10 cellular contexts compared by ENCODE assay signal in genomic region chr4:164748375-164748774, GRCh38. TPM values are rescaled to one million over a fixed set of nuclear protein-coding genes. Genes with fewer than 3 reads are reported as not detected.
DNase-seq lines count a peak whose midpoint lies in the region; ATAC-seq and TF ChIP-seq lines count a peak whose summit lies in the region.
"Had no signal": no experiment of that assay in that cellular context is flagged by ENCODE, and none has a peak within 500 bp of the region (broad histone marks: within the 10 kb centered on the region; RNA-seq: fewer than 3 reads in every experiment).

No MANE protein-coding gene starts in this region.

- dilution Hi-C loops in mammary epithelial cell (cut with HindIII; ENCODE audit: low sequenced_read_pairs): no loop called here

- no peak overlapping the region for H3K9ac ChIP-seq in mammary epithelial cell (ENCODE audit: insufficient read depth, low read length)

- H3K27ac ChIP-seq in mammary epithelial cell (ENCODE audit: insufficient read depth, low read depth, low read length) (no peak overlapping the region), psoas muscle (no peak overlapping the region), right atrium auricular region (no peak overlapping the region)

- peaks cover 13% of the 10 kb centered on the region for H3K27me3 Mint-ChIP-seq in nephron (ENCODE audit: low read depth)

- no TSS peak for BruUV-seq in mammary epithelial cell (replicated peaks; lab: Mats Ljungman, UMichigan)

- H3K4me3 ChIP-seq in mammary epithelial cell (replicated peaks in 1 of 3; ENCODE audit: insufficient read depth in 1 of 3, low read depth in 2 of 3, low read length in 3 of 3): no peak overlapping the region
- no peak overlapping the region for H3K4me3 ChIP-seq in psoas muscle
- no peak overlapping the region for H3K4me3 ChIP-seq in right atrium auricular region

- ATAC-seq in GM21515 (IDR thresholded peaks at IDR 0.05; ENCODE audit: unreplicated experiment) (no peak), psoas muscle (no peak)

- H3K79me2 ChIP-seq in mammary epithelial cell (ENCODE audit: insufficient read depth, low read length): no peaks in the 10 kb centered on the region

- H3K4me1 ChIP-seq in mammary epithelial cell (ENCODE audit: insufficient read depth, low read length) (no peaks in the 10 kb centered on the region), psoas muscle (no peaks in the 10 kb centered on the region), right atrium auricular region (no peaks in the 10 kb centered on the region)

- no peaks in the 10 kb centered on the region for H4K20me1 ChIP-seq in mammary epithelial cell (ENCODE audit: insufficient read depth, low read length)

- no peak overlapping the region for H3K4me2 ChIP-seq in mammary epithelial cell (ENCODE audit: insufficient read depth, low read depth, low read length)

- no peaks in the 10 kb centered on the region for H3K9me3 ChIP-seq in mammary epithelial cell (replicated peaks; ENCODE audit: insufficient read depth, low read length)
- no peaks in the 10 kb centered on the region for H3K9me3 ChIP-seq in psoas muscle
- H3K9me3 ChIP-seq in right atrium auricular region: peaks cover 0 to 5% of the 10 kb centered on the region in 2 donors

- peaks cover 13% of the 10 kb centered on the region for H3K9me3 Mint-ChIP-seq in nephron

- CTCF ChIA-PET in mammary epithelial cell (lab: Charles Lee; ENCODE audit: low non-redundant PET): no interaction called here

- in situ Hi-C loops in mammary epithelial cell (cut with MboI; ENCODE audit: low sequenced_read_pairs in 2 of 2): loop anchor here in 1 of 2 donors (25.0 kb wide), 1 partner anchor 736 kb away; no protein-coding TSS in a partner anchor

- 20% methylated on average over 3 of the region's 3 CpGs for WGBS in mammary epithelial cell (ENCODE audit: low coverage, missing lambda C conversion rate)
- WGBS in psoas muscle, 3 donors: 54 to 61% (median 55%) methylated on average over 3 of the region's 3 CpGs

- H3K4me1 Mint-ChIP-seq in nephron: no peaks in the 10 kb centered on the region

- no peaks in the 10 kb centered on the region for H3K36me3 Mint-ChIP-seq in nephron (ENCODE audit: low read depth)

- DNase-seq in EH (ENCODE audit: low read depth): peak; percentile 19
- peak; percentile 37 for DNase-seq in LHCN-M2 (ENCODE audit: low read depth)
- DNase-seq in mammary epithelial cell: peak; percentile 7
- DNase-seq in psoas muscle: no peak
- DNase-seq in activated CD4-positive, alpha-beta T cell treated with anti-CD3 and anti-CD28 coated beads, Interleukin-2, amount 50 U/mL, for 48 hours: no peak
- no peak for DNase-seq in right atrium auricular region (ENCODE audit: low spot score)
- DNase-seq: activated CD4-positive, alpha-beta T cell treated with anti-CD3 and anti-CD28 coated beads for 1 hour had no signal

- H3K27ac Mint-ChIP-seq in nephron: no peak overlapping the region

- H3K4me3 Mint-ChIP-seq in nephron: no peak overlapping the region

- intact Hi-C loops in mammary epithelial cell (cut with micrococcal nuclease): loop anchor here (1.0 kb wide), 1 partner anchor 1193 kb away; no protein-coding TSS in a partner anchor
- intact Hi-C loops in psoas muscle (cut with DNase I): loop anchor here in 1 of 2 donors (5.0 kb wide), 1 partner anchor 1191 kb away; no protein-coding TSS in a partner anchor

- H2AFZ ChIP-seq in mammary epithelial cell (ENCODE audit: low read depth, low read length): no peak overlapping the region

- H3K36me3 ChIP-seq in mammary epithelial cell (ENCODE audit: insufficient read depth, low read length): no peaks in the 10 kb centered on the region
- H3K36me3 ChIP-seq in psoas muscle (ENCODE audit: insufficient read depth in 1 of 2, low read depth in 1 of 2): no peaks in the 10 kb centered on the region
- no peaks in the 10 kb centered on the region for H3K36me3 ChIP-seq in right atrium auricular region

- H3K27me3 ChIP-seq in mammary epithelial cell (ENCODE audit: insufficient read depth, low read length) (no peaks in the 10 kb centered on the region), psoas muscle (ENCODE audit: insufficient read depth in 3 of 3, low read length in 2 of 3) (peaks cover 0 to 2% (median 0%) of the 10 kb centered on the region in 3 donors), right atrium auricular region (no peaks in the 10 kb centered on the region)

- TF ChIP-seq CTCF in mammary epithelial cell (conservative IDR thresholded peaks at IDR 0.05 in 1 of 2, IDR thresholded peaks at IDR 0.05 in 1 of 2; ENCODE audit: extremely low read depth in 1 of 2, insufficient read depth in 1 of 2, low read depth in 1 of 2, low read length in 2 of 2): peak; percentile 27 to 32
- TF ChIP-seq CTCF in nephron (IDR thresholded peaks at IDR 0.05; ENCODE audit: unreplicated experiment in 3 of 3): peak; percentile 39 to 61 (median 54)
- no peak for TF ChIP-seq CTCF in psoas muscle (IDR thresholded peaks at IDR 0.05)
- peak in 1 of 2 donors; percentile 52 for TF ChIP-seq CTCF in right atrium auricular region (IDR thresholded peaks at IDR 0.05)

RNA-seq across cellular contexts. Expression of gene SMIM31, which starts 5.6 kb away (rescaled TPM):
- total RNA-seq in LHCN-M2 (2014; rRNA removed) (not detected in 2 replicates), mammary epithelial cell (not detected), psoas muscle (not detected), right atrium auricular region (not detected)
- polyA plus RNA-seq in LHCN-M2 (2012): not detected
- polyA plus RNA-seq in mammary epithelial cell (not detected), psoas muscle (under 1 TPM in 1 of 3 donors, not detected in 2; 0.01 TPM)
- not detected for polyA minus RNA-seq in mammary epithelial cell
- polyA plus RNA-seq: keratinocyte had no signal

Comparison
In these comparisons a context has a peak if more than half of its experiments do, and no peak if none do; other contexts are left out.
1. DNase-seq: peak in EH (single experiment), LHCN-M2 (single experiment) and mammary epithelial cell (single experiment); none in psoas muscle (0 of 2), activated CD4-positive, alpha-beta T cell treated with anti-CD3 and anti-CD28 coated beads, Interleukin-2, amount 50 U/mL, for 48 hours (0 of 2) and right atrium auricular region (single experiment).